In the genomic region with DNA sequence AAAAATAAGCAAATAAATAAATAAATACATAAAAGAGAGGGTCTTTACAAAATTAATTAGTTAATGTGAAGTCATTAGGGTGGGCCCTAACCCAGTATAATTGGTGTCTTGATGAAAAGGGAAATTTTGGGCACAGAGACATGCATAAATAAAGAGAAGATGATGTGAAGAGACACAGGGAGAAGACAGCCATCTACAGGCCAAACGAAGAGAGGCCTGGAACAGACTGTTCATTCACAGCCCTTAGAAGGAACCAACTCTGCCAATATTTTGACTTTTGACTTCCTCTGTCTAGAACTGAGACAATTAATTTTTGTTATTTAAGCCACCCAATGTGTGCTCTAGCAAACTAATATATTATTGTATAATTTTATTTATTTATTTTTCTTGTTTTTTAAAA, we compare ENCODE assay signal across 9 cellular contexts. TPM values are rescaled to one million over a fixed set of nuclear protein-coding genes. Genes with fewer than 3 reads are reported as not detected.
DNase-seq lines count a peak whose midpoint lies in the region; ATAC-seq, FAIRE-seq and TF ChIP-seq lines count a peak whose summit lies in the region.
"Had no signal": no experiment of that assay in that cellular context is flagged by ENCODE, and none has a peak within 500 bp of the region (broad histone marks: within the 10 kb centered on the region; RNA-seq: fewer than 3 reads in every experiment).

No MANE protein-coding gene starts in this region.

- intact Hi-C loops in right lobe of liver (cut with DNase I) = no loop called here

- TF ChIP-seq POLR2A in right lobe of liver (IDR thresholded peaks at IDR 0.05) = no peak

- no peaks in the 10 kb centered on the region for H3K4me1 ChIP-seq in right lobe of liver

- peak; percentile 34 for TF ChIP-seq CTCF in D721Med (IDR thresholded peaks at IDR 0.05; ENCODE audit: insufficient read depth, missing control alignments)
- peak; percentile 45 for TF ChIP-seq CTCF in HFF-Myc (IDR thresholded peaks at IDR 0.05; ENCODE audit: low read depth, low read length, missing control alignments)
- peak; percentile 54 for TF ChIP-seq CTCF in WERI-Rb-1 (IDR thresholded peaks at IDR 0.05; ENCODE audit: low read depth, low read length)
- TF ChIP-seq CTCF in right lobe of liver (IDR thresholded peaks at IDR 0.05) = peak; percentile 33 to 61 (median 46)

- DNase-seq in D721Med (ENCODE audit: insufficient read length, low spot score) = no peak
- DNase-seq in HFF-Myc (ENCODE audit: extremely low read depth, low read depth) = no peak
- no peak for DNase-seq in WERI-Rb-1
- DNase-seq in right lobe of liver = no peak
- no peak for DNase-seq in COLO668 (lab: John Stamatoyannopoulos, UW; ENCODE audit: unreplicated experiment)
- no peak for DNase-seq in activated CD4-positive, alpha-beta T cell treated with anti-CD3 and anti-CD28 coated beads for 48 hours
- DNase-seq in DMS79 (lab: John Stamatoyannopoulos, UW) = no peak
- DNase-seq: NCI-H1436 treated with DMSO at 0.1 percent for 48 hours had no signal

- 0% methylated on average over 1 of the region's 1 CpG for WGBS in right lobe of liver (ENCODE audit: insufficient coverage, low coverage, low lambda C conversion rate, missing lambda C conversion rate)

- peak; percentile 60 to 66 (median 63) for ATAC-seq in right lobe of liver
- no peak for ATAC-seq in HG03520 (IDR thresholded peaks at IDR 0.05; ENCODE audit: unreplicated experiment)

- FAIRE-seq in D721Med (lab: Jason Lieb, UNC) = no peak

- H3K9me3 ChIP-seq in WERI-Rb-1 (ENCODE audit: severe bottlenecking) (no peaks in the 10 kb centered on the region), right lobe of liver (no peaks in the 10 kb centered on the region)

- H3K4me3 ChIP-seq in HFF-Myc (replicated peaks; ENCODE audit: low read depth, low read length) (no peak overlapping the region), WERI-Rb-1 (ENCODE audit: low read depth, low read length) (no peak overlapping the region), right lobe of liver (no peak overlapping the region)

- H3K27me3 ChIP-seq in WERI-Rb-1 (ENCODE audit: insufficient read depth, low read depth, severe bottlenecking) (no peaks in the 10 kb centered on the region), right lobe of liver (no peaks in the 10 kb centered on the region)

- H3K27ac ChIP-seq in WERI-Rb-1 (no peak overlapping the region), right lobe of liver (no peak overlapping the region)

- H3K36me3 ChIP-seq in WERI-Rb-1 (no peaks in the 10 kb centered on the region), right lobe of liver (no peaks in the 10 kb centered on the region)

RNA-seq across cellular contexts. Expression of a gene that starts 29.6 kb away (rescaled TPM):
- 10 to 100 TPM; 23.0 to 34.7 (median 29.3) TPM for total RNA-seq in right lobe of liver

RNA-seq across cellular contexts. Expression of a gene that starts 39.3 kb away (rescaled TPM):
- total RNA-seq in right lobe of liver = 10 to 100 TPM in 2 of 6 experiments, 1 to 10 TPM in 4; 6.7 to 12.0 (median 9.6) TPM
